Comparison of ENCODE assay signal across 24 cellular contexts in genomic region chr5:71011194-71011792, GRCh38.
"Had no signal": no experiment of that assay in that cellular context is flagged by ENCODE, and none has a peak within 500 bp of the region (broad histone marks: within the 10 kb centered on the region; RNA-seq: fewer than 3 reads in every experiment).

No MANE protein-coding gene starts in this region.

- FAIRE-seq: bronchial epithelial cell, kidney had no signal

- H3K4me1 Mint-ChIP-seq: stimulated activated effector memory CD8-positive, alpha-beta T cell treated with anti-CD3 and anti-CD28 coated beads, Interleukin-12 subunit alpha, Interleukin-12 subunit beta, amount 100 ng/mL, for 72 hours; T-cell had no signal

- H3K4me2 ChIP-seq: SK-N-SH had no signal

- H3K27me3 Mint-ChIP-seq: T-cell had no signal

- H3K36me3 ChIP-seq: adrenal gland, left ventricle myocardium inferior, prostate gland, right atrium auricular region, stomach had no signal

- H3K27me3 ChIP-seq: adrenal gland, foreskin keratinocyte, right atrium auricular region, stomach had no signal

- H3K27ac ChIP-seq: adrenal gland, foreskin keratinocyte, left ventricle myocardium inferior, prostate gland, right atrium auricular region, stomach had no signal

- H3K27ac Mint-ChIP-seq: activated naive CD4-positive, alpha-beta T cell treated with anti-CD3 and anti-CD28 coated beads, Interleukin-2, amount 50 U/mL, for 72 hours; activated T-cell treated with anti-CD3 and anti-CD28 coated beads, Interleukin-2, amount 50 U/mL, for 72 hours; stimulated activated effector memory CD8-positive, alpha-beta T cell treated with anti-CD3 and anti-CD28 coated beads, Interleukin-12 subunit alpha, Interleukin-12 subunit beta, amount 100 ng/mL, for 72 hours; T-cell had no signal

- DNase-seq: activated CD8-positive, alpha-beta memory T cell treated with anti-CD3 and anti-CD28 coated beads for 24 hours; activated CD8-positive, alpha-beta memory T cell treated with anti-CD3 and anti-CD28 coated beads, Interleukin-2, amount 50 U/mL, for 48 hours; activated effector memory CD4-positive, alpha-beta T cell treated with anti-CD3 and anti-CD28 coated beads, Interleukin-2, amount 50 U/mL, for 16 hours; activated T-cell treated with anti-CD3 and anti-CD28 coated beads, Interleukin-2, amount 50 U/mL, for 72 hours; adrenal gland; cerebellar nuclear complex; cortex of kidney; effector CD4-positive, alpha-beta T cell; foreskin keratinocyte; hypothalamus; kidney; left ventricle myocardium inferior; mammary epithelial cell; occipital lobe; SK-N-SH; stimulated activated CD4-positive, alpha-beta T cell treated with anti-CD3 and anti-CD28 coated beads, Interleukin-4, amount 100 ng/mL, for 24 hours; stomach; T-cell; trophoblast cell had no signal

- H3K36me3 Mint-ChIP-seq: activated naive CD4-positive, alpha-beta T cell treated with anti-CD3 and anti-CD28 coated beads, Interleukin-2, amount 50 U/mL, for 72 hours; stimulated activated effector memory CD8-positive, alpha-beta T cell treated with anti-CD3 and anti-CD28 coated beads, Interleukin-12 subunit alpha, Interleukin-12 subunit beta, amount 100 ng/mL, for 72 hours; T-cell had no signal

- H3K4me1 ChIP-seq: adrenal gland, foreskin keratinocyte, left ventricle myocardium inferior, prostate gland, right atrium auricular region, stomach had no signal

- H3K9me3 Mint-ChIP-seq: activated naive CD4-positive, alpha-beta T cell treated with anti-CD3 and anti-CD28 coated beads, Interleukin-2, amount 50 U/mL, for 72 hours; activated T-cell treated with anti-CD3 and anti-CD28 coated beads, Interleukin-2, amount 50 U/mL, for 72 hours; stimulated activated effector memory CD8-positive, alpha-beta T cell treated with anti-CD3 and anti-CD28 coated beads, Interleukin-12 subunit alpha, Interleukin-12 subunit beta, amount 100 ng/mL, for 72 hours; T-cell had no signal

- H3K9ac ChIP-seq: SK-N-SH had no signal

- H3K9me3 ChIP-seq: adrenal gland, left ventricle myocardium inferior, prostate gland, right atrium auricular region, SK-N-SH, stomach had no signal

- H3K4me3 ChIP-seq: adrenal gland, left ventricle myocardium inferior, prostate gland, right atrium auricular region, stomach had no signal

- H3K4me3 Mint-ChIP-seq: activated T-cell treated with anti-CD3 and anti-CD28 coated beads, Interleukin-2, amount 50 U/mL, for 72 hours; stimulated activated effector memory CD8-positive, alpha-beta T cell treated with anti-CD3 and anti-CD28 coated beads, Interleukin-12 subunit alpha, Interleukin-12 subunit beta, amount 100 ng/mL, for 72 hours; T-cell had no signal
